15 cellular contexts compared by ENCODE assay signal in genomic region chr9:97575673-97576048, GRCh38. TPM values are rescaled to one million over a fixed set of nuclear protein-coding genes. Genes with fewer than 3 reads are reported as not detected.
DNase-seq lines count a peak whose midpoint lies in the region; ATAC-seq and TF ChIP-seq lines count a peak whose summit lies in the region.
"Had no signal": no experiment of that assay in that cellular context is flagged by ENCODE, and none has a peak within 500 bp of the region (broad histone marks: within the 10 kb centered on the region; RNA-seq: fewer than 3 reads in every experiment).

No MANE protein-coding gene starts in this region.

- H3K4me3 ChIP-seq in suprapubic skin = peak overlapping the region; percentile 29

- no peak for TF ChIP-seq EP300 in suprapubic skin (IDR thresholded peaks at IDR 0.05)

- H3K9me3 Mint-ChIP-seq in T-helper 2 cell treated with Interferon-gamma antibody and Interleukin-4, amounts not matched to agents 5 μg/mL and 100 μg/mL, for 36 hours = no peaks in the 10 kb centered on the region
- H3K9me3 Mint-ChIP-seq in effector memory CD8-positive, alpha-beta T cell = no peaks in the 10 kb centered on the region

- no peak for TF ChIP-seq POLR2A in suprapubic skin (IDR thresholded peaks at IDR 0.05)

- no peak overlapping the region for H3K27ac Mint-ChIP-seq in T-helper 2 cell treated with Interferon-gamma antibody and Interleukin-4, amounts not matched to agents 5 μg/mL and 100 μg/mL, for 36 hours
- no peak overlapping the region for H3K27ac Mint-ChIP-seq in effector memory CD8-positive, alpha-beta T cell
- H3K27ac Mint-ChIP-seq: nephron had no signal

- ATAC-seq in effector memory CD8-positive, alpha-beta T cell (replicated peaks) = peak; percentile 32
- ATAC-seq in GM21381 (IDR thresholded peaks at IDR 0.05; ENCODE audit: unreplicated experiment) (no peak), HG03039 (IDR thresholded peaks at IDR 0.05; ENCODE audit: unreplicated experiment) (no peak), HG03045 (IDR thresholded peaks at IDR 0.05; ENCODE audit: unreplicated experiment) (no peak)
- ATAC-seq: left ventricle myocardium superior had no signal

- no peaks in the 10 kb centered on the region for H3K36me3 ChIP-seq in suprapubic skin

- no peaks in the 10 kb centered on the region for H3K9me3 ChIP-seq in suprapubic skin
- H3K9me3 ChIP-seq: stomach had no signal

- H3K4me3 Mint-ChIP-seq in T-helper 2 cell treated with Interferon-gamma antibody and Interleukin-4, amounts not matched to agents 5 μg/mL and 100 μg/mL, for 36 hours = peak overlapping the region; percentile 89
- peak overlapping the region; percentile 81 to 90 for H3K4me3 Mint-ChIP-seq in effector memory CD8-positive, alpha-beta T cell
- H3K4me3 Mint-ChIP-seq: nephron had no signal

- no peak overlapping the region for H3K27ac ChIP-seq in suprapubic skin
- H3K27ac ChIP-seq: stomach had no signal

- DNase-seq in activated effector memory CD4-positive, alpha-beta T cell treated with anti-CD3 and anti-CD28 coated beads, Interleukin-2, amount 50 U/mL, for 16 hours = peak; percentile 24
- no peak for DNase-seq in activated effector memory CD4-positive, alpha-beta T cell treated with Interleukin-2 at 50 U/mL for 16 hours
- DNase-seq in T-helper 2 cell treated with Interferon-gamma antibody and Interleukin-4, amounts not matched to agents 5 μg/mL and 100 μg/mL, for 36 hours (ENCODE audit: low spot score) = no peak
- DNase-seq in effector memory CD8-positive, alpha-beta T cell = no peak
- no peak for DNase-seq in suprapubic skin (ENCODE audit: low spot score in 2 of 2)
- DNase-seq: ACHN, EL, foreskin fibroblast, left ventricle myocardium superior, NCI-H69, stomach had no signal

- TF ChIP-seq CTCF in suprapubic skin (IDR thresholded peaks at IDR 0.05) = no peak

- no peaks in the 10 kb centered on the region for H3K27me3 ChIP-seq in suprapubic skin
- H3K27me3 ChIP-seq: stomach had no signal

- no peaks in the 10 kb centered on the region for H3K4me1 ChIP-seq in suprapubic skin

- H3K36me3 Mint-ChIP-seq in T-helper 2 cell treated with Interferon-gamma antibody and Interleukin-4, amounts not matched to agents 5 μg/mL and 100 μg/mL, for 36 hours (ENCODE audit: low read depth) = no peaks in the 10 kb centered on the region
- H3K36me3 Mint-ChIP-seq in effector memory CD8-positive, alpha-beta T cell (ENCODE audit: insufficient read depth) = no peaks in the 10 kb centered on the region

- H3K4me1 Mint-ChIP-seq in T-helper 2 cell treated with Interferon-gamma antibody and Interleukin-4, amounts not matched to agents 5 μg/mL and 100 μg/mL, for 36 hours (ENCODE audit: low read depth) = peaks cover 4% of the 10 kb centered on the region
- peaks cover 0 to 5% of the 10 kb centered on the region in 2 donors for H3K4me1 Mint-ChIP-seq in effector memory CD8-positive, alpha-beta T cell (ENCODE audit: low read depth in 2 of 2)
- H3K4me1 Mint-ChIP-seq: nephron had no signal

- H3K27me3 Mint-ChIP-seq in T-helper 2 cell treated with Interferon-gamma antibody and Interleukin-4, amounts not matched to agents 5 μg/mL and 100 μg/mL, for 36 hours (ENCODE audit: low read depth) = no peaks in the 10 kb centered on the region
- peaks cover 0 to 9% of the 10 kb centered on the region in 2 donors for H3K27me3 Mint-ChIP-seq in effector memory CD8-positive, alpha-beta T cell

- WGBS in suprapubic skin = 82% methylated on average over 9 of the region's 9 CpGs

RNA-seq across cellular contexts. Expression of gene TSTD2, which starts 57.5 kb away (rescaled TPM):
- 10 to 100 TPM in 3 of 4 donors, 1 to 10 TPM in 1; 9.6 to 17.2 (median 12.7) TPM for total RNA-seq in suprapubic skin

RNA-seq across cellular contexts. Expression of gene NCBP1, which starts 58.0 kb away (rescaled TPM):
- 10 to 100 TPM; 13.6 to 43.9 (median 16.3) TPM for total RNA-seq in suprapubic skin
